1 cellular context compared by ENCODE assay signal in the genomic region with DNA sequence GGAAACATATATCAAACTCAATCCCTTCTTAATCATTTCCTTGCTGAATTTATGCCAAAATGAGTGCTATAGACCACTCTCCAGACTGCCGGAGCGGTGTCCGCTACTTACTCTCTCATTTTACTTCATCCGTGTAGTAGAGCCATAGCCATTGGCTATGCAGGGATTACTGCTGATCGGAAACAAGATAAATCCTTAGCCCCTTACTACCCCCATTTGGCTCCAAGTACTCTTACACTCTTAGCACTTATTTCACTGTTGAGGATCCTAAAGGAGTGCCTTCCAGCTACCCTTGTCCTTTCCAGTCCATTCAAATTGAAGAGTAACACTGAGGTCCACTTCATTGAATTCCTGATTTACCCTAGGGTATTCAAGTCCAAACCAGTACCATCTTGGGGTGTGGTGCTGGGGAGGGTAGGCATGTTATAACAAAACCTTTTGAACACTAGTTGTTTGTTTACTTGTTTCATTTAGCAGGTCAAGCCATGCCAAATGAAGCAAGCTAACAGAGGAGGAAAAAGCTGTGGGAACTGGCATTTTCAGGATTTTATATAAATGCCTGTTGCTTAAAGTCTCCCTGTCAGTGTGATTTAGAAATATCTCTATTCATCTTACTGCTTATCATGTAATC.
TF ChIP-seq lines count a peak whose summit lies in the region.

No MANE protein-coding gene starts in this region.

TF ChIP-seq in H1, 55 proteins besides CTCF, POLR2A, EP300 and RAD21 (continued from another document):
- TF ChIP-seq EGR1 (IDR thresholded peaks at IDR 0.05; ENCODE audit: borderline replicate concordance, low read depth, low read length) = no peak
- TF ChIP-seq NANOG (IDR thresholded peaks at IDR 0.05; ENCODE audit: insufficient read depth, low read depth, low read length, poor library complexity, severe bottlenecking) = no peak
- TF ChIP-seq NRF1 (IDR thresholded peaks at IDR 0.05; ENCODE audit: low read depth, low read length) = no peak
- TF ChIP-seq SP1 (IDR thresholded peaks at IDR 0.05; ENCODE audit: low read depth, low read length) = no peak
- no peak for TF ChIP-seq TCF12 (IDR thresholded peaks at IDR 0.05; ENCODE audit: low read depth, low read length)
- TF ChIP-seq MAFK (IDR thresholded peaks at IDR 0.05; ENCODE audit: low read depth, low read length) = no peak
- no peak for TF ChIP-seq TAF7 (optimal IDR thresholded peaks at IDR 0.05; ENCODE audit: borderline replicate concordance, low read depth, low read length)
- no peak for TF ChIP-seq SAP30 (IDR thresholded peaks at IDR 0.05; ENCODE audit: insufficient read depth, insufficient replicate concordance, low read length)
- no peak for TF ChIP-seq RNF2 (IDR thresholded peaks at IDR 0.05; ENCODE audit: borderline replicate concordance, low read depth, low read length, missing control alignments, poor library complexity, severe bottlenecking)
- TF ChIP-seq POLR2AphosphoS5 (IDR thresholded peaks at IDR 0.05; ENCODE audit: low read depth, low read length) = no peak
- no peak for TF ChIP-seq BRCA1 (IDR thresholded peaks at IDR 0.05; ENCODE audit: low read depth, low read length)
